ENCODE assay signal across 28 cellular contexts in the genomic region with DNA sequence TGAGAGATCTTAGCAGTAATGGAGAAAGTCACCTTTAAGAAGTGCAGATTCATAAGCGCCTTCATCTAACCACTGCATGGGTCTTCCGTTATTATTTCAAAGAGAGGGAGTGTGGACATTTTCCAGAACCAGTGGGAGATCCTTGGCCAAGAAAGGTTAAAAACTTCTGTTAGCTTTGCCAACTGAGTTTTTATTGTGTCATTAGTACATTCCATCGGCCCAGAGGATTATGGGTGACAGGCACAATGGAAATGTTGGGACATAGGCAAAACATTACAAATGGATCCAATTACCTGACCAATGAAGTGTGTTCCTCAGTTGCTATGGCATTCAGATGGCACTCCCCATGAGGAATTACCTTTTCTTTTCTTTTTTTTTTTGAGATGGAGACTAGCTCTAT.
"Had no signal": no experiment of that assay in that cellular context is flagged by ENCODE, and none has a peak within 500 bp of the region (broad histone marks: within the 10 kb centered on the region; RNA-seq: fewer than 3 reads in every experiment).

No MANE protein-coding gene starts in this region.

- ATAC-seq: left colon; left lung; lower lobe of right lung; naive thymus-derived CD8-positive, alpha-beta T cell; pancreas; right cardiac atrium; sciatic nerve; stimulated activated effector memory CD8-positive, alpha-beta T cell treated with anti-CD3 and anti-CD28 coated beads, Interleukin-12 subunit alpha, Interleukin-12 subunit beta, amount 100 ng/mL, for 72 hours had no signal

- H3K4me1 Mint-ChIP-seq: nephron had no signal

- H3K9me3 Mint-ChIP-seq: immature natural killer cell; naive thymus-derived CD8-positive, alpha-beta T cell; nephron; neural crest cell; stimulated activated effector memory CD8-positive, alpha-beta T cell treated with anti-CD3 and anti-CD28 coated beads, Interleukin-12 subunit alpha, Interleukin-12 subunit beta, amount 100 ng/mL, for 72 hours; stimulated activated naive CD8-positive, alpha-beta T cell treated with anti-CD3 and anti-CD28 coated beads, Interleukin-15, Interleukin-2, amounts not matched to agents 100 ng/mL and 50 ng/mL, for 24 hours; type B pancreatic cell had no signal

- DNase-seq: hypothalamus; immature natural killer cell; kidney; left colon; left lung; lower lobe of right lung; mammary epithelial cell; mesenchymal stem cell; naive thymus-derived CD8-positive, alpha-beta T cell; nucleus accumbens; pancreas; posterior cingulate gyrus; retina; right cardiac atrium; small intestine; spleen; stimulated activated CD4-positive, alpha-beta T cell treated with anti-CD3 and anti-CD28 coated beads, Interleukin-4, amount 100 ng/mL, for 24 hours; stimulated activated naive CD4-positive, alpha-beta T cell; substantia nigra; uterus had no signal

- H3K9me3 ChIP-seq: left lung, lower lobe of right lung, pancreas, prostate gland, spleen, tibial nerve, uterus had no signal

- H3K27ac Mint-ChIP-seq: immature natural killer cell; naive thymus-derived CD8-positive, alpha-beta T cell; nephron; stimulated activated effector memory CD8-positive, alpha-beta T cell treated with anti-CD3 and anti-CD28 coated beads, Interleukin-12 subunit alpha, Interleukin-12 subunit beta, amount 100 ng/mL, for 72 hours; stimulated activated naive CD8-positive, alpha-beta T cell treated with anti-CD3 and anti-CD28 coated beads, Interleukin-15, Interleukin-2, amounts not matched to agents 100 ng/mL and 50 ng/mL, for 24 hours; type B pancreatic cell had no signal

- H3K4me3 Mint-ChIP-seq: immature natural killer cell; naive thymus-derived CD8-positive, alpha-beta T cell; nephron; neural crest cell; stimulated activated effector memory CD8-positive, alpha-beta T cell treated with anti-CD3 and anti-CD28 coated beads, Interleukin-12 subunit alpha, Interleukin-12 subunit beta, amount 100 ng/mL, for 72 hours; stimulated activated naive CD8-positive, alpha-beta T cell treated with anti-CD3 and anti-CD28 coated beads, Interleukin-15, Interleukin-2, amounts not matched to agents 100 ng/mL and 50 ng/mL, for 24 hours; type B pancreatic cell had no signal

- H3K36me3 Mint-ChIP-seq: naive thymus-derived CD8-positive, alpha-beta T cell; stimulated activated effector memory CD8-positive, alpha-beta T cell treated with anti-CD3 and anti-CD28 coated beads, Interleukin-12 subunit alpha, Interleukin-12 subunit beta, amount 100 ng/mL, for 72 hours; type B pancreatic cell had no signal
